Comparison of ENCODE assay signal across 25 cellular contexts in genomic region chr6:132877003-132877402, GRCh38.
DNase-seq lines count a peak whose midpoint lies in the region; ATAC-seq, FAIRE-seq and TF ChIP-seq lines count a peak whose summit lies in the region.
"Had no signal": no experiment of that assay in that cellular context is flagged by ENCODE, and none has a peak within 500 bp of the region (broad histone marks: within the 10 kb centered on the region; RNA-seq: fewer than 3 reads in every experiment).

No MANE protein-coding gene starts in this region.

- H3K4me1 ChIP-seq in K562 (replicated peaks in 1 of 2; ENCODE audit: control insufficient read depth in 2 of 2, insufficient read depth in 2 of 2, low read length in 2 of 2) (no peaks in the 10 kb centered on the region), osteoblast (ENCODE audit: insufficient read depth, low read length) (no peaks in the 10 kb centered on the region), psoas muscle (no peaks in the 10 kb centered on the region)
- H3K4me1 ChIP-seq: A549; BE2C; BLaER1 treated with 17β-estradiol and CSF1 and Interleukin-3, amounts not matched to agents 10 nM and 100 nM had no signal

- POLR2A ChIA-PET in K562 (lab: Yijun Ruan, JAX) = no interaction called here

- no peaks in the 10 kb centered on the region for H3K36me3 ChIP-seq in K562 (ENCODE audit: control insufficient read depth, insufficient read depth, low read length)
- H3K36me3 ChIP-seq in osteoblast (ENCODE audit: insufficient read depth, low read length) = no peaks in the 10 kb centered on the region
- H3K36me3 ChIP-seq in psoas muscle (ENCODE audit: insufficient read depth in 1 of 2, low read depth in 1 of 2) = no peaks in the 10 kb centered on the region
- H3K36me3 ChIP-seq: BE2C had no signal

- no peak overlapping the region for H3K27ac ChIP-seq in K562 (ENCODE audit: extremely low read depth, low read depth, low read length)
- no peak overlapping the region for H3K27ac ChIP-seq in osteoblast (ENCODE audit: low read depth, low read length)
- no peak overlapping the region for H3K27ac ChIP-seq in psoas muscle
- H3K27ac ChIP-seq: A549; BLaER1 treated with 17β-estradiol and CSF1 and Interleukin-3, amounts not matched to agents 10 nM and 100 nM; GM23248 had no signal

- DNase-seq in GM13976 (ENCODE audit: low spot score) (no peak), NAMALWA (ENCODE audit: low spot score) (peak; percentile 14), K562 (ENCODE audit: extremely low read depth in 1 of 4, low spot score in 3 of 4) (no peak), osteoblast (ENCODE audit: insufficient read length, low spot score, missing footprints) (peak; percentile 11), NCI-H69 (lab: John Stamatoyannopoulos, UW) (no peak), psoas muscle (no peak), NCI-H2196 treated with DMSO at 0.1 percent for 48 hours (lab: John Stamatoyannopoulos, UW; ENCODE audit: unreplicated experiment) (no peak)
- DNase-seq: 8988T; ACHN; AML-193; CD4-positive, alpha-beta T cell; CD8-positive, alpha-beta memory T cell; DMS 273 treated with DMSO at 0.1 percent for 48 hours; DND-41; GM23248; H9; HFFc6 had no signal

- FAIRE-seq in K562 (lab: Jason Lieb, UNC) = no peak
- FAIRE-seq: A549, D721Med, G401.6, GM12892, GM19239 had no signal

- intact Hi-C loops in K562 (cut with micrococcal nuclease) (no loop called here), psoas muscle (cut with DNase I) (no loop called here)

- H2AFZ ChIP-seq in K562 (ENCODE audit: low read depth, low read length) (no peak overlapping the region), osteoblast (ENCODE audit: low read length) (no peak overlapping the region)
- H2AFZ ChIP-seq: GM23248 had no signal

- TF ChIP-seq POLR2A in K562 (conservative IDR thresholded peaks at IDR 0.05) = no peak

- in situ Hi-C loops in GM13976 (cut with MboI; ENCODE audit: low sequenced_read_pairs, unreplicated experiment) (no loop called here), K562 (cut with MboI) (no loop called here)

- no peak overlapping the region for H3K9ac ChIP-seq in K562 (ENCODE audit: insufficient read depth in 1 of 2, low read depth in 2 of 2, low read length in 2 of 2)
- H3K9ac ChIP-seq: BLaER1 treated with 17β-estradiol and CSF1 and Interleukin-3, amounts not matched to agents 10 nM and 100 nM; GM23248 had no signal

- CTCF ChIA-PET in K562 (lab: Yijun Ruan, JAX; ENCODE audit: low intra/inter-chr PET ratio) = no interaction called here

- no peaks in the 10 kb centered on the region for H3K9me3 ChIP-seq in K562 (replicated peaks; ENCODE audit: control insufficient read depth, insufficient read depth, low read depth, low read length)
- H3K9me3 ChIP-seq in osteoblast (ENCODE audit: low read depth, low read length) = no peaks in the 10 kb centered on the region
- peaks cover 8% of the 10 kb centered on the region for H3K9me3 ChIP-seq in psoas muscle
- H3K9me3 ChIP-seq: BE2C had no signal

- no peaks in the 10 kb centered on the region for H4K20me1 ChIP-seq in K562 (replicated peaks; ENCODE audit: control insufficient read depth, insufficient read depth, low read length)
- no peaks in the 10 kb centered on the region for H4K20me1 ChIP-seq in osteoblast (ENCODE audit: insufficient read depth, low read length)
- H4K20me1 ChIP-seq: BLaER1 treated with 17β-estradiol and CSF1 and Interleukin-3, amounts not matched to agents 10 nM and 100 nM had no signal

- no peak for TF ChIP-seq RAD21 in K562 (CRISPR knock-in tag; conservative IDR thresholded peaks at IDR 0.05 in 1 of 2, IDR thresholded peaks at IDR 0.05 in 1 of 2)

- no TSS peak for BruUV-seq in K562 (replicated peaks; lab: Mats Ljungman, UMichigan)

- TF ChIP-seq CTCF in GM13976 (IDR thresholded peaks at IDR 0.05; ENCODE audit: borderline replicate concordance, control extremely low read depth, extremely low read depth, insufficient read depth, missing control alignments) = peak; percentile 0
- TF ChIP-seq CTCF in K562 (IDR thresholded peaks at IDR 0.05 in 2 of 3, conservative IDR thresholded peaks at IDR 0.05 in 1 of 3; ENCODE audit: insufficient read depth in 2 of 3, low read depth in 1 of 3, low read length in 3 of 3) = no peak
- TF ChIP-seq CTCF in osteoblast (IDR thresholded peaks at IDR 0.05; ENCODE audit: extremely low read depth, low read depth, low read length) = no peak
- no peak for TF ChIP-seq CTCF in psoas muscle (IDR thresholded peaks at IDR 0.05)

- no peaks in the 10 kb centered on the region for H3K9me1 ChIP-seq in K562 (ENCODE audit: control insufficient read depth, insufficient read depth, low read length)

- H3K27me3 ChIP-seq in K562 (ENCODE audit: control insufficient read depth in 2 of 2, insufficient read depth in 2 of 2, low read length in 2 of 2) (no peaks in the 10 kb centered on the region), osteoblast (ENCODE audit: insufficient read depth, low read length) (no peaks in the 10 kb centered on the region), psoas muscle (ENCODE audit: insufficient read depth in 3 of 3, low read length in 2 of 3) (no peaks in the 10 kb centered on the region)
- H3K27me3 ChIP-seq: BE2C; BLaER1 treated with 17β-estradiol and CSF1 and Interleukin-3, amounts not matched to agents 10 nM and 100 nM had no signal

- 0% methylated on average over 2 of the region's 2 CpGs for WGBS in K562 (ENCODE audit: insufficient coverage, low coverage, missing lambda C conversion rate)
- WGBS in psoas muscle, 3 donors = 88 to 94% (median 89%) methylated on average over 2 of the region's 2 CpGs

- H3K4me2 ChIP-seq in K562 (ENCODE audit: insufficient read depth, low read length) (no peak overlapping the region), osteoblast (ENCODE audit: insufficient read depth, low read length) (no peak overlapping the region)
- H3K4me2 ChIP-seq: A549; BLaER1 treated with 17β-estradiol and CSF1 and Interleukin-3, amounts not matched to agents 10 nM and 100 nM had no signal

- TF ChIP-seq EP300 in K562 (IDR thresholded peaks at IDR 0.05; ENCODE audit: low read length) = no peak

- H3K4me3 ChIP-seq in K562 = no peak overlapping the region
- H3K4me3 ChIP-seq in osteoblast (ENCODE audit: insufficient read depth, low read length) = no peak overlapping the region
- H3K4me3 ChIP-seq in psoas muscle = no peak overlapping the region
- H3K4me3 ChIP-seq: A549; BLaER1 treated with 17β-estradiol and CSF1 and Interleukin-3, amounts not matched to agents 10 nM and 100 nM; GM23248 had no signal

- no peaks in the 10 kb centered on the region for H3K79me2 ChIP-seq in K562 (ENCODE audit: control insufficient read depth, insufficient read depth, low read length)
- no peaks in the 10 kb centered on the region for H3K79me2 ChIP-seq in osteoblast (ENCODE audit: insufficient read depth, low read length)

- no peak for ATAC-seq in K562
- ATAC-seq in psoas muscle = no peak
- ATAC-seq: A549, HCT116 had no signal

TF ChIP-seq in K562, 482 proteins besides CTCF, POLR2A, EP300 and RAD21:
- TF ChIP-seq RCOR1 (IDR thresholded peaks at IDR 0.05; ENCODE audit: borderline replicate concordance in 1 of 2, low read depth in 2 of 2, low read length in 2 of 2) (no peak), KDM2B (CRISPR knock-in tag; IDR thresholded peaks at IDR 0.05) (no peak), ZFP36 (IDR thresholded peaks at IDR 0.05; ENCODE audit: low read depth, low read length, partially characterized antibody) (peak; percentile 53), PTBP1 (IDR thresholded peaks at IDR 0.05; ENCODE audit: low read depth, low read length) (no peak), ZBTB5 (IDR thresholded peaks at IDR 0.05) (no peak)

Comparison
In these comparisons a context has a peak if more than half of its experiments do, and no peak if none do; other contexts are left out.
1. DNase-seq: peak in NAMALWA (single experiment) and osteoblast (single experiment); none in GM13976 (single experiment), K562 (0 of 4), NCI-H69 (single experiment), psoas muscle (0 of 2) and NCI-H2196 treated with DMSO at 0.1 percent for 48 hours (single experiment).